ENCODE assay signal across 8 cellular contexts in the genomic region with DNA sequence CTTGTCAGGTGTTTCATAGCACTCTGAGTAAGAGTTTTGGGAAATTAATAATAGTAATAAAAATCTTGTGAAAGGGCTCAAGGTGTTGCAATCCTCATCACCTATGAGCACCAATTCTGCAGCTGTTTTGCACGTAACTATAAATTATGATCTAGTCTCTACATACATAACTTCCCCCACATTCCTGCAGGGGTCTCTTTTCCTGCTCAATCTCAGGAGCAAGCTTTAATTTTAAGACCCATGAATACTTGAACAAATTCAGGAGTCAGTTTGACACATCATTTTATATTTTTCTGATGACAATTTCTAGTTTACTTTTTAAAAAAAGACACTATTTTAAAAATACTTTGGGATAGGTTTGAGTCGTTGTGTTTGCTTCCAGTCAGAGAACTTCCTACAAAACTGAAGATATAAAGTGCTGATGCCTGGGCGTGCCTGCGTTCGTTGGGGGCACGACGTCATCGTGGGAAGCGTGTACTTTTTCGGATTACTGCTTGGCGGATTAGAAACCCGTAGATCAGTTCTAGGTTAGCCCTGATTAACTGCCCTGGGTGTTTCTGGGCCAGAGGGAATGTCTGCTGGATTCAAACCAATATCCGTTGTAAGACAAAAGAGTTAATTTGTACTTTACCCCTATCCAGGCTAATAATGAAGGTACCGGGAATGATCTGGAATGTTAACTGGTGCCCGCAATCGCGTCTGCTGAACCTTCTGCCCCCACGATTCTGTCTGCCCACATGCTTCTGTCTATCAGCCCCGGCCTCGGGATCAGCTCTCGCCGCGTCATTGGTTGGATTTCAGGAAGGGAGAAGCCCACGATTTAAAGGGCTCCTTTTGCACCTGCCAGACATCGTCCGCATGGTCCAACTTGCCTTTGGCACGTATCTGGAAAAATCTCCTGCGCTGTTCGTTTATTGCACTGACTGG. TPM values are rescaled to one million over a fixed set of nuclear protein-coding genes. Genes with fewer than 3 reads are reported as not detected.
DNase-seq lines count a peak whose midpoint lies in the region; ATAC-seq and TF ChIP-seq lines count a peak whose summit lies in the region.

No MANE protein-coding gene starts in this region.

- no peak overlapping the region for H3K9ac ChIP-seq in parathyroid adenoma

- peak; percentile 14 for TF ChIP-seq CTCF in GM12873 (IDR thresholded peaks at IDR 0.05; ENCODE audit: insufficient read depth, low read depth, low read length, missing control alignments)
- peak; percentile 55 for TF ChIP-seq CTCF in Panc1 (IDR thresholded peaks at IDR 0.05)
- peak; percentile 31 for TF ChIP-seq CTCF in parathyroid adenoma (IDR thresholded peaks at IDR 0.05)

- peaks cover 10% of the 10 kb centered on the region for H3K36me3 ChIP-seq in Panc1 (ENCODE audit: control insufficient read depth, insufficient read depth, low read length)
- H3K36me3 ChIP-seq in parathyroid adenoma (ENCODE audit: control insufficient read depth, insufficient read depth, low read length), result no peaks in the 10 kb centered on the region

- in situ Hi-C loops in Panc1 (cut with HindIII; ENCODE audit: low pct_unique_long_range_greater_than_20kb, low sequenced_read_pairs), result no loop called here

- DNase-seq in KG1 (lab: John Stamatoyannopoulos, UW), result peak; percentile 55
- peak; percentile 2 for DNase-seq in Panc1 (ENCODE audit: low read depth, low spot score)
- DNase-seq in activated naive CD4-positive, alpha-beta T cell treated with anti-CD3 and anti-CD28 coated beads, Interleukin-2, amount 10 ng/mL, durations not matched to agents 7 days and 5 days, result peak; percentile 64
- DNase-seq in Right ventricle myocardium inferior (ENCODE audit: missing footprints), result peak; percentile 80
- DNase-seq in AG08395 (ENCODE audit: low spot score), result no peak

- peaks cover under 1% of the 10 kb centered on the region for H3K27me3 Mint-ChIP-seq in activated naive CD4-positive, alpha-beta T cell treated with anti-CD3 and anti-CD28 coated beads, Interleukin-2, amount 10 ng/mL, durations not matched to agents 7 days and 5 days

- H3K9me3 Mint-ChIP-seq in activated naive CD4-positive, alpha-beta T cell treated with anti-CD3 and anti-CD28 coated beads, Interleukin-2, amount 10 ng/mL, durations not matched to agents 7 days and 5 days, result no peaks in the 10 kb centered on the region

- peak overlapping the region; percentile 98 for H3K27ac Mint-ChIP-seq in activated naive CD4-positive, alpha-beta T cell treated with anti-CD3 and anti-CD28 coated beads, Interleukin-2, amount 10 ng/mL, durations not matched to agents 7 days and 5 days

- no peaks in the 10 kb centered on the region for H3K9me3 ChIP-seq in Panc1 (ENCODE audit: control insufficient read depth, insufficient read depth, low read depth, low read length)
- H3K9me3 ChIP-seq in parathyroid adenoma (ENCODE audit: control insufficient read depth, low read length), result no peaks in the 10 kb centered on the region

- H3K79me2 ChIP-seq in parathyroid adenoma, result no peaks in the 10 kb centered on the region

- peak overlapping the region; percentile 92 to 94 for H3K4me3 ChIP-seq in Panc1 (ENCODE audit: low read depth in 2 of 2, low read length in 2 of 2)
- H3K4me3 ChIP-seq in parathyroid adenoma (ENCODE audit: low read depth, low read length), result peak overlapping the region; percentile 77

- TSS peak; percentile 77 for BruUV-seq in Panc1 (replicated peaks; lab: Mats Ljungman, UMichigan)

- CTCF ChIA-PET in Panc1 (lab: Charles Lee), result no interaction called here
- CTCF ChIA-PET in activated naive CD4-positive, alpha-beta T cell treated with anti-CD3 and anti-CD28 coated beads, Interleukin-2, amount 10 ng/mL, durations not matched to agents 7 days and 5 days (lab: Charles Lee), result interaction anchor here (0.7 to 1.7 kb wide), 5 partner anchors 33 to 131 kb away, joined by 3 to 6 read pairs (median 3); no protein-coding TSS in a partner anchor

- H3K27me3 ChIP-seq in Panc1 (ENCODE audit: control insufficient read depth, insufficient read depth, low read length) (no peaks in the 10 kb centered on the region), parathyroid adenoma (ENCODE audit: control insufficient read depth, insufficient read depth, low read length) (no peaks in the 10 kb centered on the region)

- peaks cover 9% of the 10 kb centered on the region for H3K36me3 Mint-ChIP-seq in activated naive CD4-positive, alpha-beta T cell treated with anti-CD3 and anti-CD28 coated beads, Interleukin-2, amount 10 ng/mL, durations not matched to agents 7 days and 5 days

- intact Hi-C loops in Panc1 (cut with micrococcal nuclease; ENCODE audit: unreplicated experiment) (loop anchor here (5.0 kb wide), 1 partner anchor 108 kb away; no protein-coding TSS in a partner anchor), Right ventricle myocardium inferior (cut with DNase I) (loop anchor here (2.0 to 5.0 kb wide), 3 partner anchors 108 to 188 kb away; partner anchors contain the start of genes CDKAL1 and MBOAT1)

- H3K4me1 Mint-ChIP-seq in activated naive CD4-positive, alpha-beta T cell treated with anti-CD3 and anti-CD28 coated beads, Interleukin-2, amount 10 ng/mL, durations not matched to agents 7 days and 5 days, result peaks cover 38% of the 10 kb centered on the region

- peaks cover 2% of the 10 kb centered on the region; the same call in 1 of the 2 replicates for H3K4me1 ChIP-seq in Panc1 (ENCODE audit: control insufficient read depth, insufficient read depth, low read length)
- peaks cover 3% of the 10 kb centered on the region for H3K4me1 ChIP-seq in parathyroid adenoma

- POLR2A ChIA-PET in Panc1 (lab: Charles Lee), result no interaction called here

- peak overlapping the region; percentile 93 for H3K4me3 Mint-ChIP-seq in activated naive CD4-positive, alpha-beta T cell treated with anti-CD3 and anti-CD28 coated beads, Interleukin-2, amount 10 ng/mL, durations not matched to agents 7 days and 5 days

- peak; percentile 34 for ATAC-seq in Panc1
- peak; percentile 6 for ATAC-seq in Right ventricle myocardium inferior
- ATAC-seq in HG03354 (IDR thresholded peaks at IDR 0.05; ENCODE audit: poor library complexity, severe bottlenecking, unreplicated experiment), result no peak

- peak overlapping the region; percentile 84 for H3K27ac ChIP-seq in Panc1 (ENCODE audit: low read length)
- peak overlapping the region; percentile 72 for H3K27ac ChIP-seq in parathyroid adenoma

- H2AFZ ChIP-seq in parathyroid adenoma, result peak overlapping the region; percentile 72

- peak overlapping the region; percentile 77 for H3K4me2 ChIP-seq in parathyroid adenoma (ENCODE audit: low read length)

RNA-seq across cellular contexts. Expression of gene E2F3, which starts 0.9 kb away (rescaled TPM):
- total RNA-seq in Panc1 (2021; ENCODE audit: unreplicated experiment), result 31.0 TPM
- 13.1 TPM for polyA plus RNA-seq in Panc1 (2012; ENCODE audit: insufficient read length)
- total RNA-seq in Right ventricle myocardium inferior, result 6.4 TPM
